11 cellular contexts compared by ENCODE assay signal in genomic region chr17:75679706-75680201, GRCh38. TPM values are rescaled to one million over a fixed set of nuclear protein-coding genes. Genes with fewer than 3 reads are reported as not detected.
A peak's percentile ranks its signal among the peaks of the same experiment; 100 is the strongest.
DNase-seq lines count a peak whose midpoint lies in the region; ATAC-seq, FAIRE-seq and TF ChIP-seq lines count a peak whose summit lies in the region.
"Had no signal": no experiment of that assay in that cellular context is flagged by ENCODE, and none has a peak within 500 bp of the region (broad histone marks: within the 10 kb centered on the region; RNA-seq: fewer than 3 reads in every experiment).

No MANE protein-coding gene starts in this region.

- no peaks in the 10 kb centered on the region for H4K20me1 ChIP-seq in keratinocyte (ENCODE audit: control insufficient read depth, extremely low read depth, insufficient read depth, low read length)

- H3K9ac ChIP-seq in keratinocyte (ENCODE audit: control insufficient read depth, extremely low read depth, insufficient read depth, low read length), result peak overlapping the region; percentile 66

- no peaks in the 10 kb centered on the region for H3K9me1 ChIP-seq in keratinocyte (ENCODE audit: control insufficient read depth, extremely low read depth, insufficient read depth, low read length)

- in situ Hi-C loops in astrocyte of the spinal cord (cut with HindIII; ENCODE audit: low sequenced_read_pairs), result no loop called here

- H3K79me2 ChIP-seq in keratinocyte (ENCODE audit: control insufficient read depth, insufficient read depth, low read length), result peaks cover 70% of the 10 kb centered on the region

- H3K9me3 ChIP-seq in keratinocyte (ENCODE audit: control insufficient read depth, low read depth, low read length), result no peaks in the 10 kb centered on the region

- DNase-seq in HTR-8/SVneo (ENCODE audit: insufficient read length, low spot score) (peak; percentile 65), astrocyte of the spinal cord (ENCODE audit: low read depth, low spot score) (peak; percentile 64), keratinocyte (ENCODE audit: low read depth, low spot score) (no peak), substantia nigra (lab: John Stamatoyannopoulos, UW) (peak in 19 of 49 donors; percentile 14 to 67 (median 38)), NCI-H1694 treated with DMSO at 0.1 percent for 48 hours (lab: John Stamatoyannopoulos, UW) (no peak), NCI-H2227 (lab: John Stamatoyannopoulos, UW; ENCODE audit: unreplicated experiment) (no peak), NCI-H2107 (lab: John Stamatoyannopoulos, UW) (no peak)
- DNase-seq: naive B cell, NCI-H1048 had no signal

- H3K27me3 ChIP-seq in keratinocyte (ENCODE audit: control insufficient read depth, extremely low read depth, insufficient read depth, low read length), result no peaks in the 10 kb centered on the region

- H3K4me3 ChIP-seq in astrocyte of the spinal cord (ENCODE audit: low read depth, low read length), result no peak overlapping the region
- no peak overlapping the region for H3K4me3 ChIP-seq in keratinocyte (ENCODE audit: control insufficient read depth in 2 of 3, extremely low read depth in 1 of 3, insufficient read depth in 2 of 3, low read depth in 1 of 3, low read length in 3 of 3)

- TF ChIP-seq CTCF in astrocyte of the spinal cord (IDR thresholded peaks at IDR 0.05; ENCODE audit: low read depth, low read length) (peak; percentile 36), keratinocyte (optimal IDR thresholded peaks at IDR 0.05 in 1 of 3, IDR thresholded peaks at IDR 0.05 in 1 of 3, conservative IDR thresholded peaks at IDR 0.05 in 1 of 3; ENCODE audit: extremely low read depth in 1 of 3, insufficient read depth in 2 of 3, low read length in 3 of 3) (peak; percentile 31 to 71 (median 71))

- peak overlapping the region; percentile 55 for H3K4me2 ChIP-seq in keratinocyte (ENCODE audit: control insufficient read depth, extremely low read depth, insufficient read depth, low read depth, low read length)

- no peak for ATAC-seq in GM19395 (IDR thresholded peaks at IDR 0.05; ENCODE audit: unreplicated experiment)

- peak overlapping the region; percentile 72 for H3K27ac ChIP-seq in keratinocyte (ENCODE audit: control insufficient read depth, insufficient read depth, low read length)
- H3K27ac ChIP-seq in substantia nigra (ENCODE audit: low read depth, low read length, poor library complexity, severe bottlenecking), result peak overlapping the region; percentile 76

- no peak for FAIRE-seq in HTR-8/SVneo (lab: Jason Lieb, UNC)
- peak; percentile 78 for FAIRE-seq in keratinocyte (lab: Jason Lieb, UNC)
- FAIRE-seq: colon had no signal

- H3K36me3 ChIP-seq in keratinocyte (ENCODE audit: control insufficient read depth in 2 of 2, extremely low read depth in 1 of 2, insufficient read depth in 2 of 2, low read length in 2 of 2), result peaks cover 5 to 17% of the 10 kb centered on the region in 2 experiments

- H2AFZ ChIP-seq in keratinocyte (ENCODE audit: control insufficient read depth, low read length), result no peak overlapping the region

- dilution Hi-C loops in keratinocyte (cut with MboI; ENCODE audit: extremely low pct_ligation_motif_present, low sequenced_read_pairs), result loop anchor here (10.0 kb wide), 1 partner anchor 45 kb away; the partner anchor contains the start of gene ITGB4

- H3K4me1 ChIP-seq in keratinocyte (ENCODE audit: control insufficient read depth, extremely low read depth, insufficient read depth, low read length), result peaks cover 49% of the 10 kb centered on the region

RNA-seq across cellular contexts. Expression of gene SAP30BP, which starts 12.6 kb away (rescaled TPM):
- 99.0 to 103 TPM (median 101 TPM) in 3 replicates for polyA plus RNA-seq in keratinocyte
- polyA plus RNA-seq in keratinocyte (2011; ENCODE audit: low read depth), result 115 TPM
- 97.8 and 111 TPM in 2 replicates for polyA plus RNA-seq in keratinocyte (2011; cell fraction: cytosol; rRNA removed)
- 174 and 189 TPM in 2 replicates for polyA plus RNA-seq in keratinocyte (2011; cell fraction: nucleus; rRNA removed)
- polyA plus RNA-seq in keratinocyte (2012; ENCODE audit: low replicate concordance), result 80.5 and 96.0 TPM in 2 replicates
- 44.9 to 68.4 TPM (median 58.9 TPM) in 3 replicates for polyA minus RNA-seq in keratinocyte
- 52.4 TPM for polyA minus RNA-seq in keratinocyte (2011; cell fraction: cytosol; rRNA and poly(A)+ RNA removed)
- 43.7 and 56.2 TPM in 2 replicates for polyA minus RNA-seq in keratinocyte (2011; cell fraction: nucleus; rRNA and poly(A)+ RNA removed)

RNA-seq across cellular contexts. Expression of gene RECQL5, which starts 12.8 kb away (rescaled TPM):
- 11.9 to 15.8 TPM (median 12.9 TPM) in 3 replicates for polyA plus RNA-seq in keratinocyte
- 5.9 TPM for polyA plus RNA-seq in keratinocyte (2011; ENCODE audit: low read depth)
- 5.3 and 5.5 TPM in 2 replicates for polyA plus RNA-seq in keratinocyte (2011; cell fraction: cytosol; rRNA removed)
- 80.9 and 96.7 TPM in 2 replicates for polyA plus RNA-seq in keratinocyte (2011; cell fraction: nucleus; rRNA removed)
- 16.7 and 20.5 TPM in 2 replicates for polyA plus RNA-seq in keratinocyte (2012; ENCODE audit: low replicate concordance)
- 31.0 to 53.1 TPM (median 38.4 TPM) in 3 replicates for polyA minus RNA-seq in keratinocyte
- 11.1 TPM for polyA minus RNA-seq in keratinocyte (2011; cell fraction: cytosol; rRNA and poly(A)+ RNA removed)
- 35.5 and 43.4 TPM in 2 replicates for polyA minus RNA-seq in keratinocyte (2011; cell fraction: nucleus; rRNA and poly(A)+ RNA removed)

RNA-seq across cellular contexts. Expression of gene ITGB4, which starts 41.5 kb away (rescaled TPM):
- 761 to 1,084 TPM (median 1,039 TPM) in 3 replicates for polyA plus RNA-seq in keratinocyte
- polyA plus RNA-seq in keratinocyte (2011; ENCODE audit: low read depth), result 357 TPM
- polyA plus RNA-seq in keratinocyte (2011; cell fraction: cytosol; rRNA removed), result 399 and 802 TPM in 2 replicates
- polyA plus RNA-seq in keratinocyte (2011; cell fraction: nucleus; rRNA removed), result 3,183 and 4,055 TPM in 2 replicates
- polyA plus RNA-seq in keratinocyte (2012; ENCODE audit: low replicate concordance), result 790 and 2,344 TPM in 2 replicates
- polyA minus RNA-seq in keratinocyte, result 1,878 to 7,870 TPM (median 1,919 TPM) in 3 replicates
- 2,383 TPM for polyA minus RNA-seq in keratinocyte (2011; cell fraction: cytosol; rRNA and poly(A)+ RNA removed)
- 4,240 and 4,449 TPM in 2 replicates for polyA minus RNA-seq in keratinocyte (2011; cell fraction: nucleus; rRNA and poly(A)+ RNA removed)

RNA-seq across cellular contexts. Expression of gene SMIM5, which starts 46.5 kb away (rescaled TPM):
- polyA plus RNA-seq in keratinocyte, result 0.15 to 0.59 TPM (median 0.24 TPM) in 3 replicates
- 0.80 TPM for polyA plus RNA-seq in keratinocyte (2011; ENCODE audit: low read depth)
- 0.23 and 0.39 TPM in 2 replicates for polyA plus RNA-seq in keratinocyte (2011; cell fraction: cytosol; rRNA removed)
- 0.18 and 0.28 TPM in 2 replicates for polyA plus RNA-seq in keratinocyte (2011; cell fraction: nucleus; rRNA removed)
- 0.19 and 5.3 TPM in 2 replicates for polyA plus RNA-seq in keratinocyte (2012; ENCODE audit: low replicate concordance)
- 0.13 to 0.66 TPM (median 0.30 TPM) in 3 replicates for polyA minus RNA-seq in keratinocyte
- not detected for polyA minus RNA-seq in keratinocyte (2011; cell fraction: cytosol; rRNA and poly(A)+ RNA removed)
- 0.39 and 0.53 TPM in 2 replicates for polyA minus RNA-seq in keratinocyte (2011; cell fraction: nucleus; rRNA and poly(A)+ RNA removed)

Comparison
In these comparisons a context has a peak if more than half of its experiments do, and no peak if none do; other contexts are left out.
1. DNase-seq: peak in HTR-8/SVneo (single experiment) and astrocyte of the spinal cord (single experiment); none in keratinocyte (single experiment), NCI-H1694 treated with DMSO at 0.1 percent for 48 hours (single experiment), NCI-H2227 (single experiment) and NCI-H2107 (single experiment).